26 cellular contexts compared by ENCODE assay signal in the genomic region with DNA sequence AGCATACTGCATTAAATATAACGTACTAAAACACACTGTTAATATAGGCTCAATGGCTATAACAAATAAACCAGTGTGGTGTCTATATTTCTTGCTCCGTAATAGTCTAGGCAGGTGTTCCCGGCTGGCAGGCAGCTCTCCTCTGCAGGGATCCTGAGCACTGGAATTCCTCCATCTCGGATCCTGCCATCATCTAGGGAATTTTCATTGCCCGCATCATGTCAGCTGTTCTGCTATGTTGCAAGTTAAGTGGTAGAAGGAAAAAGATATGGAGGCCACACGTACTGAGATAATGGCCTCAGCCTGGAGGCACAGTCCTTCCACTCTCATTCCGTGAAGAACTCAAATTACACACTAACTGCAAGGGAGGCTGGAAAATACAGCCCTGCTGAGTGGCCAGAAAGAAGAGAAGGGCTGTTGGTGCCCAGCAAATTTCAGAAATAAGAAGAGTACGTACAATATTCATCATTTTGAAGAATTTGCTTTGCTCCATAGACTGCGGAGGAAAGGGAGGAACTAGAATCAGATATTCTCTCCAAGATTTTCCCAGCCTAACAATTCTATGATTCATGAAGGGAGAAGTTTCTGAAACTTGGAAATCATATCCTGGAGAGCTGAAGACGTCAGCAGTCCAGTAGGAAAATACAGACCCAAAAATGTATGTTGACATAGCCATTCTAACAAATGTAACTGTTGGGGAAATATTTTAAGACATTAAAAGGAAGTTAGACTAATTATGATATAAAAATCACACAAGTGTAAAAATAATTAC.
"Had no signal": no experiment of that assay in that cellular context is flagged by ENCODE, and none has a peak within 500 bp of the region (broad histone marks: within the 10 kb centered on the region; RNA-seq: fewer than 3 reads in every experiment).

No MANE protein-coding gene starts in this region.

- H3K27me3 ChIP-seq: ascending aorta, body of pancreas, Peyer's patch had no signal

- H3K36me3 ChIP-seq: ascending aorta, Peyer's patch had no signal

- ATAC-seq: activated CD8-positive, alpha-beta memory T cell treated with anti-CD3 and anti-CD28 coated beads, Interleukin-2, amount 10 ng/mL, durations not matched to agents 7 days and 5 days; activated naive CD4-positive, alpha-beta T cell treated with anti-CD3 and anti-CD28 coated beads, Interleukin-2, amount 50 U/mL, for 72 hours; activated naive CD8-positive, alpha-beta T cell treated with anti-CD3 and anti-CD28 coated beads, Interleukin-2, amount 50 U/mL, for 24 hours; body of pancreas had no signal

- H3K9me3 ChIP-seq: ascending aorta, body of pancreas, Peyer's patch had no signal

- H3K36me3 Mint-ChIP-seq: activated CD8-positive, alpha-beta memory T cell treated with anti-CD3 and anti-CD28 coated beads, Interleukin-2, amount 10 ng/mL, durations not matched to agents 7 days and 5 days had no signal

- H3K4me1 ChIP-seq: ascending aorta, body of pancreas, Peyer's patch had no signal

- H3K27me3 Mint-ChIP-seq: activated B cell treated with CpG ODN at 0.5 μM for 24 hours; central memory CD8-positive, alpha-beta T cell had no signal

- H3K9me3 Mint-ChIP-seq: activated CD4-positive, alpha-beta T cell treated with anti-CD3 and anti-CD28 coated beads, Interleukin-2, amount 10 ng/mL, durations not matched to agents 24 days and 14 days; activated naive CD4-positive, alpha-beta T cell treated with anti-CD3 and anti-CD28 coated beads, Interleukin-2, amount 50 U/mL, for 72 hours; central memory CD8-positive, alpha-beta T cell; T-helper 1 cell treated with Interleukin-12 subunit alpha and Interleukin-12 subunit beta and Interleukin-4 antibody, amounts not matched to agents 30 μg/mL and 1 μg/mL, for 36 hours had no signal

- H3K27ac ChIP-seq: ascending aorta, body of pancreas, Peyer's patch had no signal

- DNase-seq: activated B cell treated with CpG ODN at 0.5 μM for 24 hours; activated CD4-positive, alpha-beta T cell treated with anti-CD3 and anti-CD28 coated beads for 1 hour; activated CD4-positive, alpha-beta T cell treated with anti-CD3 and anti-CD28 coated beads, Interleukin-2, amount 10 ng/mL, durations not matched to agents 24 days and 14 days; activated CD4-positive, alpha-beta T cell treated with anti-CD3 and anti-CD28 coated beads, Interleukin-2, amount 50 U/mL, for 48 hours; activated CD8-positive, alpha-beta memory T cell treated with anti-CD3 and anti-CD28 coated beads, Interleukin-2, amount 10 ng/mL, durations not matched to agents 7 days and 5 days; activated effector memory CD4-positive, alpha-beta T cell treated with anti-CD3 and anti-CD28 coated beads, Interleukin-2, amount 50 U/mL, for 16 hours; activated naive CD4-positive, alpha-beta T cell treated with Interleukin-2 at 50 U/mL for 16 hours; activated naive CD8-positive, alpha-beta T cell treated with anti-CD3 and anti-CD28 coated beads, Interleukin-2, amount 50 U/mL, for 24 hours; activated T-cell treated with anti-CD3 and anti-CD28 coated beads, Interleukin-2, amount 50 U/mL, for 24 hours; amniotic stem cell; body of pancreas; KG1; NCI-H1048; NCI-H146; NCI-H187 treated with DMSO at 0.1 percent for 48 hours; NCI-H2081 treated with DMSO at 0.1 percent for 48 hours; NCI-H446; NCI-H524; NCI-H748 treated with DMSO at 0.1 percent for 48 hours; Peyer's patch; SHP77; SW 1271 had no signal

- H3K4me1 Mint-ChIP-seq: activated B cell treated with CpG ODN at 0.5 μM for 24 hours; activated CD4-positive, alpha-beta T cell treated with anti-CD3 and anti-CD28 coated beads, Interleukin-2, amount 10 ng/mL, durations not matched to agents 24 days and 14 days; activated CD8-positive, alpha-beta memory T cell treated with anti-CD3 and anti-CD28 coated beads, Interleukin-2, amount 10 ng/mL, durations not matched to agents 7 days and 5 days; activated naive CD8-positive, alpha-beta T cell treated with anti-CD3 and anti-CD28 coated beads, Interleukin-2, amount 50 U/mL, for 24 hours; central memory CD8-positive, alpha-beta T cell had no signal

- H3K4me3 ChIP-seq: ascending aorta, body of pancreas, Peyer's patch had no signal

- H3K27ac Mint-ChIP-seq: activated B cell treated with CpG ODN at 0.5 μM for 24 hours; activated CD4-positive, alpha-beta T cell treated with anti-CD3 and anti-CD28 coated beads, Interleukin-2, amount 10 ng/mL, durations not matched to agents 24 days and 14 days; activated CD8-positive, alpha-beta memory T cell treated with anti-CD3 and anti-CD28 coated beads, Interleukin-2, amount 10 ng/mL, durations not matched to agents 7 days and 5 days; activated naive CD4-positive, alpha-beta T cell treated with anti-CD3 and anti-CD28 coated beads, Interleukin-2, amount 50 U/mL, for 72 hours; activated naive CD8-positive, alpha-beta T cell treated with anti-CD3 and anti-CD28 coated beads, Interleukin-2, amount 50 U/mL, for 24 hours; activated T-cell treated with anti-CD3 and anti-CD28 coated beads, Interleukin-2, amount 50 U/mL, for 24 hours; T-helper 1 cell treated with Interleukin-12 subunit alpha and Interleukin-12 subunit beta and Interleukin-4 antibody, amounts not matched to agents 30 μg/mL and 1 μg/mL, for 36 hours had no signal

- H3K4me3 Mint-ChIP-seq: activated B cell treated with CpG ODN at 0.5 μM for 24 hours; activated CD4-positive, alpha-beta T cell treated with anti-CD3 and anti-CD28 coated beads, Interleukin-2, amount 10 ng/mL, durations not matched to agents 24 days and 14 days; activated CD8-positive, alpha-beta memory T cell treated with anti-CD3 and anti-CD28 coated beads, Interleukin-2, amount 10 ng/mL, durations not matched to agents 7 days and 5 days; activated naive CD8-positive, alpha-beta T cell treated with anti-CD3 and anti-CD28 coated beads, Interleukin-2, amount 50 U/mL, for 24 hours; activated T-cell treated with anti-CD3 and anti-CD28 coated beads, Interleukin-2, amount 50 U/mL, for 24 hours; central memory CD8-positive, alpha-beta T cell; T-helper 1 cell treated with Interleukin-12 subunit alpha and Interleukin-12 subunit beta and Interleukin-4 antibody, amounts not matched to agents 30 μg/mL and 1 μg/mL, for 36 hours had no signal
